12 cellular contexts compared by ENCODE assay signal in genomic region chr2:43331428-43331827, GRCh38.
DNase-seq lines count a peak whose midpoint lies in the region; ATAC-seq and TF ChIP-seq lines count a peak whose summit lies in the region.
"Had no signal": no experiment of that assay in that cellular context is flagged by ENCODE, and none has a peak within 500 bp of the region (broad histone marks: within the 10 kb centered on the region; RNA-seq: fewer than 3 reads in every experiment).

No MANE protein-coding gene starts in this region.

- H3K9me2 ChIP-seq in hepatocyte (replicated peaks; ENCODE audit: insufficient read depth), result no peaks in the 10 kb centered on the region

- TF ChIP-seq POLR2A in thyroid gland (IDR thresholded peaks at IDR 0.05), result no peak

- no peak for TF ChIP-seq CTCF in hepatocyte (IDR thresholded peaks at IDR 0.05; ENCODE audit: poor library complexity)
- TF ChIP-seq CTCF in thyroid gland (IDR thresholded peaks at IDR 0.05), result no peak

- H3K27ac ChIP-seq in hepatocyte (no peak overlapping the region), thyroid gland (peak overlapping the region; percentile 51 to 79 (median 75))

- H3K27me3 ChIP-seq in hepatocyte (no peaks in the 10 kb centered on the region), thyroid gland (no peaks in the 10 kb centered on the region)

- no peak overlapping the region for H3K4me2 ChIP-seq in hepatocyte

- H4K20me1 ChIP-seq in hepatocyte (ENCODE audit: insufficient read depth, poor library complexity, severe bottlenecking), result no peaks in the 10 kb centered on the region

- WGBS in hepatocyte (ENCODE audit: low lambda C conversion rate, missing lambda C conversion rate), result 67% methylated on average over 1 of the region's 1 CpG
- 90 to 95% methylated on average over 1 of the region's 1 CpG for WGBS in thyroid gland, 2 donors

- H3K9me3 ChIP-seq in hepatocyte (ENCODE audit: low read depth), result no peaks in the 10 kb centered on the region
- H3K9me3 ChIP-seq in thyroid gland, result no peaks in the 10 kb centered on the region

- H3K4me1 ChIP-seq in hepatocyte (ENCODE audit: insufficient read depth) (peaks cover 25% of the 10 kb centered on the region), thyroid gland (peaks cover 63 to 65% of the 10 kb centered on the region in 2 donors)

- no peak overlapping the region for H3K4me3 ChIP-seq in hepatocyte
- no peak overlapping the region for H3K4me3 ChIP-seq in thyroid gland (replicated peaks in 1 of 3)

- intact Hi-C loops in thyroid gland (cut with DNase I), result no loop called here

- H3K79me2 ChIP-seq in hepatocyte, result no peaks in the 10 kb centered on the region

- no peak for ATAC-seq in GM18502 (IDR thresholded peaks at IDR 0.05; ENCODE audit: poor library complexity, unreplicated experiment)
- ATAC-seq in HG02981 (IDR thresholded peaks at IDR 0.05; ENCODE audit: unreplicated experiment), result no peak
- ATAC-seq: WTC11 had no signal

- H3K36me3 ChIP-seq in hepatocyte (replicated peaks; ENCODE audit: insufficient read depth, low read depth), result no peaks in the 10 kb centered on the region
- no peaks in the 10 kb centered on the region for H3K36me3 ChIP-seq in thyroid gland

- H2AFZ ChIP-seq in hepatocyte, result no peak overlapping the region

- DNase-seq in MV-4-11 (lab: John Stamatoyannopoulos, UW) (peak; percentile 89), amniotic epithelial cell (ENCODE audit: low read depth) (peak; percentile 84), hepatocyte (ENCODE audit: low spot score) (peak; percentile 46), thyroid gland (no peak), T1000 (lab: John Stamatoyannopoulos, UW) (no peak)
- DNase-seq: Calu3; NCI-H1417 treated with DMSO at 0.1 percent for 48 hours; stimulated activated CD4-positive, alpha-beta T cell treated with anti-CD3 and anti-CD28 coated beads, Interleukin-15, amount 100 ng/mL, for 24 hours; stimulated activated naive CD4-positive, alpha-beta T cell treated with Interleukin-2 at 50 U/mL for 16 hours had no signal

Comparison
In these comparisons a context has a peak if more than half of its experiments do, and no peak if none do; other contexts are left out.
1. DNase-seq: peak in MV-4-11 (single experiment), amniotic epithelial cell (single experiment) and hepatocyte (single experiment); none in thyroid gland (0 of 2) and T1000 (single experiment).